In genomic region chr4:1968667-1969295, GRCh38 we compare ENCODE assay signal across 18 cellular contexts. TPM values are rescaled to one million over a fixed set of nuclear protein-coding genes. Genes with fewer than 3 reads are reported as not detected.
A peak's percentile ranks its signal among the peaks of the same experiment; 100 is the strongest.
DNase-seq lines count a peak whose midpoint lies in the region; ATAC-seq and TF ChIP-seq lines count a peak whose summit lies in the region.
"Had no signal": no experiment of that assay in that cellular context is flagged by ENCODE, and none has a peak within 500 bp of the region (broad histone marks: within the 10 kb centered on the region; RNA-seq: fewer than 3 reads in every experiment).

No MANE protein-coding gene starts in this region.

- H3K9me3 ChIP-seq in T-helper 17 cell (ENCODE audit: control insufficient read depth, low read length, poor library complexity, severe bottlenecking) (no peaks in the 10 kb centered on the region), spleen (no peaks in the 10 kb centered on the region)
- H3K9me3 ChIP-seq: BLaER1, HAP-1 had no signal

- H3K4me3 Mint-ChIP-seq in T-helper 2 cell treated with Interferon-gamma antibody and Interleukin-4, amounts not matched to agents 5 μg/mL and 100 μg/mL, for 36 hours: no peak overlapping the region
- H3K4me3 Mint-ChIP-seq in T-helper 17 cell: no peak overlapping the region
- no peak overlapping the region for H3K4me3 Mint-ChIP-seq in stimulated activated memory B cell treated with anti-CD40 and anti-IgM and Interleukin-4, amounts not matched to agents 10 μg/mL and 1 μg/mL and 100 μg/mL, for 72 hours

- no peak for TF ChIP-seq POLR2A in spleen (IDR thresholded peaks at IDR 0.05)

- peaks cover 4% of the 10 kb centered on the region for H3K4me1 Mint-ChIP-seq in T-helper 2 cell treated with Interferon-gamma antibody and Interleukin-4, amounts not matched to agents 5 μg/mL and 100 μg/mL, for 36 hours (ENCODE audit: low read depth)
- peaks cover 22% of the 10 kb centered on the region for H3K4me1 Mint-ChIP-seq in T-helper 17 cell
- H3K4me1 Mint-ChIP-seq in stimulated activated memory B cell treated with anti-CD40 and anti-IgM and Interleukin-4, amounts not matched to agents 10 μg/mL and 1 μg/mL and 100 μg/mL, for 72 hours: no peaks in the 10 kb centered on the region

- H3K4me1 ChIP-seq in spleen: no peaks in the 10 kb centered on the region
- H3K4me1 ChIP-seq: BLaER1, HAP-1 had no signal

- no peak overlapping the region for H3K4me3 ChIP-seq in spleen
- H3K4me3 ChIP-seq: BLaER1, HAP-1, PC-9 had no signal

- peak overlapping the region; percentile 38 for H3K27ac Mint-ChIP-seq in T-helper 2 cell treated with Interferon-gamma antibody and Interleukin-4, amounts not matched to agents 5 μg/mL and 100 μg/mL, for 36 hours
- peak overlapping the region; percentile 88 for H3K27ac Mint-ChIP-seq in T-helper 17 cell
- H3K27ac Mint-ChIP-seq in stimulated activated memory B cell treated with anti-CD40 and anti-IgM and Interleukin-4, amounts not matched to agents 10 μg/mL and 1 μg/mL and 100 μg/mL, for 72 hours: no peak overlapping the region

- 90 to 96% (median 95%) methylated on average over 7 of the region's 7 CpGs for WGBS in spleen, 5 donors

- no peaks in the 10 kb centered on the region for H3K9me3 Mint-ChIP-seq in T-helper 2 cell treated with Interferon-gamma antibody and Interleukin-4, amounts not matched to agents 5 μg/mL and 100 μg/mL, for 36 hours
- H3K9me3 Mint-ChIP-seq in stimulated activated memory B cell treated with anti-CD40 and anti-IgM and Interleukin-4, amounts not matched to agents 10 μg/mL and 1 μg/mL and 100 μg/mL, for 72 hours: no peaks in the 10 kb centered on the region

- ATAC-seq in T-helper 17 cell (no peak), GM21447 (IDR thresholded peaks at IDR 0.05; ENCODE audit: unreplicated experiment) (no peak)
- ATAC-seq in stimulated activated memory B cell treated with anti-CD40 and anti-IgM and Interleukin-4, amounts not matched to agents 10 μg/mL and 1 μg/mL and 100 μg/mL, for 72 hours: no peak

- intact Hi-C loops in spleen (cut with DNase I; ENCODE audit: low total_unique reads): no loop called here

- H3K27me3 Mint-ChIP-seq in T-helper 2 cell treated with Interferon-gamma antibody and Interleukin-4, amounts not matched to agents 5 μg/mL and 100 μg/mL, for 36 hours (ENCODE audit: low read depth): no peaks in the 10 kb centered on the region
- H3K27me3 Mint-ChIP-seq in T-helper 17 cell: no peaks in the 10 kb centered on the region
- no peaks in the 10 kb centered on the region for H3K27me3 Mint-ChIP-seq in stimulated activated memory B cell treated with anti-CD40 and anti-IgM and Interleukin-4, amounts not matched to agents 10 μg/mL and 1 μg/mL and 100 μg/mL, for 72 hours

- TF ChIP-seq CTCF in spleen (IDR thresholded peaks at IDR 0.05 in 8 of 11, conservative IDR thresholded peaks at IDR 0.05 in 3 of 11): no peak

- peaks cover 0 to 97% (median 17%) of the 10 kb centered on the region in 6 donors for H3K36me3 ChIP-seq in spleen

- no peak overlapping the region for H3K27ac ChIP-seq in spleen
- H3K27ac ChIP-seq: 22Rv1, BLaER1, PC-9 had no signal

- H3K27me3 ChIP-seq in spleen (replicated peaks in 1 of 7): no peaks in the 10 kb centered on the region
- H3K27me3 ChIP-seq: BLaER1 had no signal

- peaks cover 74% of the 10 kb centered on the region for H3K36me3 Mint-ChIP-seq in T-helper 2 cell treated with Interferon-gamma antibody and Interleukin-4, amounts not matched to agents 5 μg/mL and 100 μg/mL, for 36 hours (ENCODE audit: low read depth)
- H3K36me3 Mint-ChIP-seq in T-helper 17 cell (ENCODE audit: low read depth): peaks cover 17% of the 10 kb centered on the region
- H3K36me3 Mint-ChIP-seq in stimulated activated memory B cell treated with anti-CD40 and anti-IgM and Interleukin-4, amounts not matched to agents 10 μg/mL and 1 μg/mL and 100 μg/mL, for 72 hours: peaks cover 63% of the 10 kb centered on the region

- DNase-seq in T-helper 2 cell treated with Interferon-gamma antibody and Interleukin-4, amounts not matched to agents 5 μg/mL and 100 μg/mL, for 36 hours (ENCODE audit: low spot score): no peak
- DNase-seq in T-helper 2 cell (no peak), T-helper 17 cell (no peak), inferior parietal cortex (ENCODE audit: extremely low spot score) (peak; percentile 44), spleen (peak; percentile 41)
- DNase-seq in stimulated activated CD8-positive, alpha-beta memory T cell treated with anti-CD3 and anti-CD28 coated beads, Interleukin-4, amount 100 ng/mL, for 48 hours: no peak
- DNase-seq: DMS153, IMR-90, Kasumi-1, NCI-H187 treated with DMSO at 0.1 percent for 48 hours, NCI-H446 treated with DMSO at 0.1 percent for 48 hours, NCI-H774, PC-9 had no signal

RNA-seq across cellular contexts. Expression of gene NELFA, which starts 40.0 kb away (rescaled TPM):
- total RNA-seq in T-helper 17 cell: 10 to 100 TPM; 40.7 to 47.2 TPM
- 10 to 100 TPM; 20.2 to 36.6 (median 31.5) TPM for total RNA-seq in spleen
- 10 to 100 TPM; 19.9 to 29.6 (median 20.1) TPM for polyA plus RNA-seq in spleen

Comparison
In these comparisons a context has a peak if more than half of its experiments do, and no peak if none do; other contexts are left out.
1. DNase-seq: peak in inferior parietal cortex (single experiment) and spleen (single experiment); none in T-helper 2 cell treated with Interferon-gamma antibody and Interleukin-4, amounts not matched to agents 5 μg/mL and 100 μg/mL, for 36 hours (single experiment), T-helper 2 cell (0 of 5), T-helper 17 cell (0 of 3) and stimulated activated CD8-positive, alpha-beta memory T cell treated with anti-CD3 and anti-CD28 coated beads, Interleukin-4, amount 100 ng/mL, for 48 hours (single experiment).